In genomic region chr11:10669258-10670033, GRCh38 we compare ENCODE assay signal across 8 cellular contexts. TPM values are rescaled to one million over a fixed set of nuclear protein-coding genes. Genes with fewer than 3 reads are reported as not detected.
DNase-seq lines count a peak whose midpoint lies in the region; ATAC-seq and TF ChIP-seq lines count a peak whose summit lies in the region.

No MANE protein-coding gene starts in this region.

- TF ChIP-seq CTCF in heart right ventricle (IDR thresholded peaks at IDR 0.05), result no peak

- intact Hi-C loops in heart right ventricle (cut with DNase I), result no loop called here

- no peaks in the 10 kb centered on the region for H3K9me3 ChIP-seq in heart right ventricle

- H3K4me3 ChIP-seq in heart right ventricle, result no peak overlapping the region

- 37 to 42% methylated on average over 5 of the region's 5 CpGs for WGBS in heart right ventricle, 2 donors

- H3K27ac ChIP-seq in heart right ventricle (peak overlapping the region in 6 of 10 donors; percentile 20 to 57 (median 49)), temporal lobe (ENCODE audit: low read depth, low read length) (peak overlapping the region; percentile 29)

- H3K4me1 ChIP-seq in heart right ventricle, result peaks cover 0 to 72% (median 36%) of the 10 kb centered on the region in 9 donors

- ATAC-seq in heart right ventricle, result peak in 7 of 8 donors; percentile 37 to 73 (median 49)
- ATAC-seq in GM21529 (IDR thresholded peaks at IDR 0.05; ENCODE audit: unreplicated experiment), result no peak
- ATAC-seq in GM21526 (IDR thresholded peaks at IDR 0.05; ENCODE audit: low FRiP score, unreplicated experiment), result no peak
- ATAC-seq in GM19397 (IDR thresholded peaks at IDR 0.05; ENCODE audit: unreplicated experiment), result no peak
- no peak for ATAC-seq in GM21390 (IDR thresholded peaks at IDR 0.05; ENCODE audit: unreplicated experiment)

- peak; percentile 63 for DNase-seq in LoVo (ENCODE audit: low spot score)
- DNase-seq in SHP77 (lab: John Stamatoyannopoulos, UW), result peak; percentile 37 to 65
- DNase-seq in heart right ventricle, result no peak

- no peaks in the 10 kb centered on the region for H3K36me3 ChIP-seq in heart right ventricle

- no peaks in the 10 kb centered on the region for H3K27me3 ChIP-seq in heart right ventricle

RNA-seq across cellular contexts. Expression of gene IRAG1, which starts 24.1 kb away (rescaled TPM):
- 1 to 10 TPM; 2.5 to 8.3 (median 5.3) TPM for total RNA-seq in heart right ventricle
- polyA plus RNA-seq in heart right ventricle, result 1 to 10 TPM; 4.2 to 4.6 TPM
- total RNA-seq in temporal lobe, result 0.98 TPM

Comparison
In these comparisons a context has a peak if more than half of its experiments do, and no peak if none do; other contexts are left out.
1. DNase-seq: peak in LoVo (single experiment) and SHP77 (2 of 2); none in heart right ventricle (0 of 2).
2. ATAC-seq: peak in heart right ventricle (7 of 8); none in GM21529 (single experiment), GM21526 (single experiment), GM19397 (single experiment) and GM21390 (single experiment).